In genomic region chr3:130699765-130700164, GRCh38 we compare ENCODE assay signal across 8 cellular contexts. TPM values are rescaled to one million over a fixed set of nuclear protein-coding genes. Genes with fewer than 3 reads are reported as not detected.
A peak's percentile ranks its signal among the peaks of the same experiment; 100 is the strongest.
DNase-seq lines count a peak whose midpoint lies in the region; ATAC-seq and TF ChIP-seq lines count a peak whose summit lies in the region.

No MANE protein-coding gene starts in this region.

- no peaks in the 10 kb centered on the region for H3K27me3 ChIP-seq in upper lobe of left lung

- no TSS peak for BruUV-seq in OCI-LY7 (replicated peaks; lab: Mats Ljungman, UMichigan)

- TF ChIP-seq POLR2A in upper lobe of left lung (IDR thresholded peaks at IDR 0.05): no peak

- H3K9me3 ChIP-seq in OCI-LY7 (ENCODE audit: low read length) (no peaks in the 10 kb centered on the region), upper lobe of left lung (no peaks in the 10 kb centered on the region)

- intact Hi-C loops in OCI-LY7 (cut with micrococcal nuclease; ENCODE audit: unreplicated experiment): no loop called here

- no peak overlapping the region for H3K4me3 ChIP-seq in OCI-LY7 (ENCODE audit: low read depth, low read length, poor library complexity, severe bottlenecking)
- no peak overlapping the region for H3K4me3 ChIP-seq in fibroblast of the aortic adventitia (ENCODE audit: low read depth, low read length)
- H3K4me3 ChIP-seq in upper lobe of left lung: no peak overlapping the region

- H3K36me3 ChIP-seq in OCI-LY7 (ENCODE audit: insufficient read depth, low read length) (peaks cover 75% of the 10 kb centered on the region), upper lobe of left lung (peaks cover 7 to 56% (median 14%) of the 10 kb centered on the region in 4 donors)

- TF ChIP-seq EP300 in upper lobe of left lung (IDR thresholded peaks at IDR 0.05): no peak

- H3K27ac ChIP-seq in C4-2B: no peak overlapping the region
- H3K27ac ChIP-seq in OCI-LY7 (ENCODE audit: low read depth, low read length, poor library complexity, severe bottlenecking): no peak overlapping the region
- no peak overlapping the region for H3K27ac ChIP-seq in substantia nigra (ENCODE audit: low read depth, low read length, poor library complexity, severe bottlenecking)
- no peak overlapping the region for H3K27ac ChIP-seq in upper lobe of left lung

- H2AFZ ChIP-seq in OCI-LY7 (ENCODE audit: low read length): no peak overlapping the region

- H3K4me1 ChIP-seq in OCI-LY7 (ENCODE audit: insufficient read depth, low read length, poor library complexity, severe bottlenecking) (no peaks in the 10 kb centered on the region), upper lobe of left lung (no peaks in the 10 kb centered on the region)

- no peaks in the 10 kb centered on the region for H4K20me1 ChIP-seq in OCI-LY7 (ENCODE audit: insufficient read depth, low read length)

- H3K9me2 ChIP-seq in OCI-LY7 (ENCODE audit: insufficient read depth, low read length): no peaks in the 10 kb centered on the region

- peak; percentile 77 for TF ChIP-seq CTCF in C4-2B (conservative IDR thresholded peaks at IDR 0.05)
- peak; percentile 77 for TF ChIP-seq CTCF in OCI-LY7 (conservative IDR thresholded peaks at IDR 0.05; ENCODE audit: low read length)
- TF ChIP-seq CTCF in fibroblast of the aortic adventitia (IDR thresholded peaks at IDR 0.05; ENCODE audit: insufficient read depth, low read length): peak; percentile 31
- peak in 3 of 6 experiments; percentile 19 to 25 (median 24) for TF ChIP-seq CTCF in upper lobe of left lung (IDR thresholded peaks at IDR 0.05)

- H3K4me2 ChIP-seq in OCI-LY7 (ENCODE audit: low read length): no peak overlapping the region

- DNase-seq in OCI-LY7 (ENCODE audit: low spot score): peak; percentile 38
- DNase-seq in fibroblast of the aortic adventitia (ENCODE audit: low read depth): peak; percentile 15
- no peak for DNase-seq in substantia nigra (lab: John Stamatoyannopoulos, UW)
- DNase-seq in upper lobe of left lung: no peak

- ATAC-seq in GM18519 (IDR thresholded peaks at IDR 0.05; ENCODE audit: low FRiP score, unreplicated experiment) (peak; percentile 62), GM21717 (IDR thresholded peaks at IDR 0.05; ENCODE audit: unreplicated experiment) (no peak), GM18517 (IDR thresholded peaks at IDR 0.05; ENCODE audit: unreplicated experiment) (no peak), upper lobe of left lung (ENCODE audit: low FRiP score in 2 of 2) (no peak)

- H3K79me2 ChIP-seq in OCI-LY7 (ENCODE audit: insufficient read depth, low read depth, low read length): no peaks in the 10 kb centered on the region

- CTCF ChIA-PET in OCI-LY7 (lab: Charles Lee; ENCODE audit: unreplicated experiment): no interaction called here

- POLR2A ChIA-PET in OCI-LY7 (lab: Charles Lee): interaction anchor here (0.7 to 1.2 kb wide), 2 partner anchors 26 to 90 kb away, joined by 3 read pairs; no protein-coding TSS in a partner anchor

RNA-seq across cellular contexts. Expression of gene PIK3R4, which starts 46.9 kb away (rescaled TPM):
- 25.0 and 30.3 TPM in 2 replicates for total RNA-seq in OCI-LY7 (2014; rRNA removed; shearing (Covaris generic))
- total RNA-seq in OCI-LY7 (2022) (26.5 and 28.7 TPM in 2 replicates), fibroblast of the aortic adventitia (ENCODE audit: low replicate concordance) (29.9 and 37.1 TPM in 2 replicates), upper lobe of left lung (10 to 100 TPM; 24.6 to 44.2 (median 33.4) TPM)

Comparison
In these comparisons a context has a peak if more than half of its experiments do, and no peak if none do; other contexts are left out.
1. DNase-seq: peak in OCI-LY7 (single experiment) and fibroblast of the aortic adventitia (single experiment); none in substantia nigra (0 of 49) and upper lobe of left lung (0 of 2).